ENCODE assay signal across 25 cellular contexts in the genomic region with DNA sequence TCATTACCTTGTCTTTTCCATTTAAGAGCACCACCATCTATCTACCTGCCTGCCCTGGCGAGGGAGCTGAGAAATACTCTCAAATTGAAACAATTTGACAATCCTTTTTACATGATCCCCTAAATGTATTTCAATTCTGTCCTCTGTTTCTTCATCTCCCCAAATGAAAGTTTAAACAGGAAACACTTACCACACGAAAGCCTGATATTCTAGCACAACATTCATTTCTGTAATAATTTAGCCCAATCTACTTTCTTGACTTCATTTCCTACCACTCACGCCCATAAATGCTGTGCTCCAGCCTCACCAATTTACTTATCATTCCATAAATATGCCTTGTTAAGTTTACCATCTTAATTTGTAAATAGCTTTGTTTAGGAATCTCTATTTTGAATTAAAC.
"Had no signal": no experiment of that assay in that cellular context is flagged by ENCODE, and none has a peak within 500 bp of the region (broad histone marks: within the 10 kb centered on the region; RNA-seq: fewer than 3 reads in every experiment).

No MANE protein-coding gene starts in this region.

- H3K4me2 ChIP-seq: hepatocyte had no signal

- DNase-seq: islet precursor cell; left ventricle myocardium inferior; mesendoderm; naive B cell; natural killer cell; ovary; retina; right cardiac atrium; stimulated activated CD4-positive, alpha-beta T cell treated with anti-CD3 and anti-CD28 coated beads, Interleukin-12 subunit alpha, Interleukin-12 subunit beta, amount 100 ng/mL, for 4 hours; stimulated activated CD4-positive, alpha-beta T cell treated with anti-CD3 and anti-CD28 coated beads, Interleukin-15, amount 100 ng/mL, for 24 hours; stimulated activated CD4-positive, alpha-beta T cell treated with anti-CD3 and anti-CD28 coated beads, Interleukin-4, amount 100 ng/mL, for 24 hours; stimulated activated naive CD4-positive, alpha-beta T cell; stomach; testis; thyroid gland; transverse colon; upper lobe of left lung had no signal

- H3K9me3 Mint-ChIP-seq: mesothelial cell of epicardium; naive B cell; natural killer cell; stimulated activated effector memory CD8-positive, alpha-beta T cell treated with anti-CD3 and anti-CD28 coated beads, Interleukin-12 subunit alpha, Interleukin-12 subunit beta, amount 100 ng/mL, for 72 hours had no signal

- H3K4me1 ChIP-seq: left ventricle myocardium inferior, prostate gland, stomach, testis, thyroid gland, transverse colon, upper lobe of left lung, vagina had no signal

- H3K27ac Mint-ChIP-seq: mesothelial cell of epicardium; natural killer cell; stimulated activated effector memory CD8-positive, alpha-beta T cell treated with anti-CD3 and anti-CD28 coated beads, Interleukin-12 subunit alpha, Interleukin-12 subunit beta, amount 100 ng/mL, for 72 hours had no signal

- H3K27me3 ChIP-seq: hepatocyte, ovary, testis, thyroid gland, upper lobe of left lung, vagina had no signal

- H3K36me3 ChIP-seq: left ventricle myocardium inferior, ovary, prostate gland, stomach, thyroid gland, transverse colon, upper lobe of left lung, vagina had no signal

- H3K79me2 ChIP-seq: hepatocyte had no signal

- H2AFZ ChIP-seq: hepatocyte had no signal

- ATAC-seq: natural killer cell; right cardiac atrium; sciatic nerve; stimulated activated effector memory CD8-positive, alpha-beta T cell treated with anti-CD3 and anti-CD28 coated beads, Interleukin-12 subunit alpha, Interleukin-12 subunit beta, amount 100 ng/mL, for 72 hours had no signal

- H3K27ac ChIP-seq: hepatocyte, left ventricle myocardium inferior, ovary, prostate gland, skin epidermis, stomach, testis, thyroid gland, transverse colon, upper lobe of left lung, vagina had no signal

- H3K4me3 ChIP-seq: hepatocyte, left ventricle myocardium inferior, lung, ovary, prostate gland, skin epidermis, stomach, testis, thyroid gland, transverse colon, upper lobe of left lung, vagina had no signal

- H3K4me3 Mint-ChIP-seq: mesothelial cell of epicardium; naive B cell; natural killer cell; stimulated activated effector memory CD8-positive, alpha-beta T cell treated with anti-CD3 and anti-CD28 coated beads, Interleukin-12 subunit alpha, Interleukin-12 subunit beta, amount 100 ng/mL, for 72 hours had no signal

- H3K4me1 Mint-ChIP-seq: naive B cell; natural killer cell; stimulated activated effector memory CD8-positive, alpha-beta T cell treated with anti-CD3 and anti-CD28 coated beads, Interleukin-12 subunit alpha, Interleukin-12 subunit beta, amount 100 ng/mL, for 72 hours had no signal

- H3K9me3 ChIP-seq: left ventricle myocardium inferior, ovary, prostate gland, stomach, testis, thyroid gland, transverse colon, upper lobe of left lung, vagina had no signal

- H3K27me3 Mint-ChIP-seq: naive B cell had no signal

- H3K36me3 Mint-ChIP-seq: mesothelial cell of epicardium; naive B cell; natural killer cell; stimulated activated effector memory CD8-positive, alpha-beta T cell treated with anti-CD3 and anti-CD28 coated beads, Interleukin-12 subunit alpha, Interleukin-12 subunit beta, amount 100 ng/mL, for 72 hours had no signal
